ENCODE assay signal across 19 cellular contexts in genomic region chr6:146526192-146526591, GRCh38. TPM values are rescaled to one million over a fixed set of nuclear protein-coding genes. Genes with fewer than 3 reads are reported as not detected.
A peak's percentile ranks its signal among the peaks of the same experiment; 100 is the strongest.
DNase-seq lines count a peak whose midpoint lies in the region; ATAC-seq and TF ChIP-seq lines count a peak whose summit lies in the region.
"Had no signal": no experiment of that assay in that cellular context is flagged by ENCODE, and none has a peak within 500 bp of the region (broad histone marks: within the 10 kb centered on the region; RNA-seq: fewer than 3 reads in every experiment).

No MANE protein-coding gene starts in this region.

- H3K27me3 Mint-ChIP-seq in CD4-positive, alpha-beta memory T cell, result peaks cover 0 to 2% of the 10 kb centered on the region in 2 donors
- H3K27me3 Mint-ChIP-seq: activated B cell treated with CpG ODN at 0.5 μM for 24 hours had no signal

- no peak overlapping the region for H3K27ac ChIP-seq in left lung
- H3K27ac ChIP-seq in CD4-positive, alpha-beta memory T cell (ENCODE audit: low read depth, low read length), result no peak overlapping the region
- H3K27ac ChIP-seq in Peyer's patch, result no peak overlapping the region
- H3K27ac ChIP-seq: ascending aorta, SJCRH30 had no signal

- no peak overlapping the region for H3K4me3 ChIP-seq in cardiac fibroblast (replicated peaks in 1 of 2; ENCODE audit: low read depth in 2 of 2, low read length in 2 of 2)
- H3K4me3 ChIP-seq in left lung, result no peak overlapping the region
- no peak overlapping the region for H3K4me3 ChIP-seq in CD4-positive, alpha-beta memory T cell (ENCODE audit: low read length in 2 of 2)
- no peak overlapping the region for H3K4me3 ChIP-seq in Peyer's patch
- H3K4me3 ChIP-seq: ascending aorta, K562, SJCRH30 had no signal

- H3K27ac Mint-ChIP-seq in CD4-positive, alpha-beta memory T cell, result peak overlapping the region in 1 of 7 donors; percentile 17
- H3K27ac Mint-ChIP-seq: activated B cell treated with CpG ODN at 0.5 μM for 24 hours had no signal

- DNase-seq in Ammon's horn (ENCODE audit: low spot score) (peak; percentile 35), LHCN-M2 (ENCODE audit: low read depth) (peak; percentile 13), cardiac fibroblast (ENCODE audit: low read depth in 2 of 2) (peak; percentile 38 to 53), left lung (no peak), Peyer's patch (no peak), A172 (ENCODE audit: low spot score) (no peak)
- DNase-seq in CD4-positive, alpha-beta memory T cell, result no peak
- DNase-seq in activated CD4-positive, CD25-positive, alpha-beta regulatory T cell treated with anti-CD3 and anti-CD28 coated beads, Interleukin-2, amount 50 U/mL, for 72 hours, result no peak
- DNase-seq: activated B cell treated with CpG ODN at 0.5 μM for 24 hours; activated T-cell treated with anti-CD3 and anti-CD28 coated beads, Interleukin-2, amount 50 U/mL, for 48 hours; erythroblast; H7; kidney glomerular epithelial cell; NCI-H2107; SJCRH30; stimulated activated CD4-positive, alpha-beta T cell treated with anti-CD3 and anti-CD28 coated beads, Interleukin-1b, Interleukin-23, amount 100 ng/mL, for 48 hours; stimulated activated naive CD4-positive, alpha-beta T cell had no signal

- H3K27me3 ChIP-seq in left lung (no peaks in the 10 kb centered on the region), Peyer's patch (no peaks in the 10 kb centered on the region)
- no peaks in the 10 kb centered on the region for H3K27me3 ChIP-seq in CD4-positive, alpha-beta memory T cell (ENCODE audit: insufficient read depth, low read length)
- H3K27me3 ChIP-seq: ascending aorta, SJCRH30 had no signal

- no peak overlapping the region for H3K4me3 Mint-ChIP-seq in CD4-positive, alpha-beta memory T cell
- H3K4me3 Mint-ChIP-seq: activated B cell treated with CpG ODN at 0.5 μM for 24 hours had no signal

- H3K36me3 ChIP-seq in left lung (no peaks in the 10 kb centered on the region), Peyer's patch (no peaks in the 10 kb centered on the region)
- no peaks in the 10 kb centered on the region for H3K36me3 ChIP-seq in CD4-positive, alpha-beta memory T cell (ENCODE audit: insufficient read depth, low read length)
- H3K36me3 ChIP-seq: ascending aorta, SJCRH30 had no signal

- TF ChIP-seq CTCF in cardiac fibroblast (IDR thresholded peaks at IDR 0.05; ENCODE audit: low read depth, low read length) (peak; percentile 39), left lung (IDR thresholded peaks at IDR 0.05) (no peak), Peyer's patch (IDR thresholded peaks at IDR 0.05) (no peak)

- intact Hi-C loops in left lung (cut with DNase I), result no loop called here
- intact Hi-C loops in CD4-positive, alpha-beta memory T cell (cut with micrococcal nuclease), result no loop called here

- POLR2A ChIA-PET in CD4-positive, alpha-beta memory T cell (lab: Charles Lee; ENCODE audit: partially characterized antibody), result no interaction called here

- no peak for TF ChIP-seq POLR2A in Peyer's patch (IDR thresholded peaks at IDR 0.05)

- H3K36me3 Mint-ChIP-seq in CD4-positive, alpha-beta memory T cell, result no peaks in the 10 kb centered on the region

- peaks cover 0 to 11% (median 6%) of the 10 kb centered on the region in 8 donors for H3K9me3 Mint-ChIP-seq in CD4-positive, alpha-beta memory T cell

- H3K4me1 Mint-ChIP-seq in CD4-positive, alpha-beta memory T cell, result no peaks in the 10 kb centered on the region
- H3K4me1 Mint-ChIP-seq: activated B cell treated with CpG ODN at 0.5 μM for 24 hours had no signal

- H3K4me1 ChIP-seq in left lung (no peaks in the 10 kb centered on the region), Peyer's patch (no peaks in the 10 kb centered on the region)
- H3K4me1 ChIP-seq in CD4-positive, alpha-beta memory T cell (ENCODE audit: insufficient read depth, low read length), result no peaks in the 10 kb centered on the region
- H3K4me1 ChIP-seq: ascending aorta, SJCRH30 had no signal

- ATAC-seq in left lung, result peak; percentile 25
- ATAC-seq: K562 had no signal

- H3K9me3 ChIP-seq in left lung, result peaks cover 0 to 13% of the 10 kb centered on the region in 2 donors
- no peaks in the 10 kb centered on the region for H3K9me3 ChIP-seq in CD4-positive, alpha-beta memory T cell (ENCODE audit: control insufficient read depth in 1 of 2, low read length in 2 of 2)
- no peaks in the 10 kb centered on the region for H3K9me3 ChIP-seq in Peyer's patch
- H3K9me3 ChIP-seq: SJCRH30 had no signal

- CTCF ChIA-PET in CD4-positive, alpha-beta memory T cell (lab: Charles Lee; ENCODE audit: partially characterized antibody), result no interaction called here

RNA-seq across cellular contexts. Expression of gene RAB32, which starts 17.4 kb away (rescaled TPM):
- total RNA-seq in LHCN-M2 (2014; rRNA removed) (61.7 and 72.4 TPM in 2 replicates), left lung (10 to 100 TPM; 44.1 to 48.7 TPM), Peyer's patch (10 to 100 TPM; 18.0 to 30.3 (median 19.9) TPM)
- 84.9 TPM for polyA plus RNA-seq in LHCN-M2 (2012)
- total RNA-seq in CD4-positive, alpha-beta memory T cell, result 1 to 10 TPM in 1 of 2 experiments, under 1 TPM in 1; 0.55 to 1.1 TPM
- not detected for polyA plus RNA-seq in CD4-positive, alpha-beta memory T cell
- total RNA-seq in A172 (2014; rRNA removed; shearing (Covaris generic)), result 138 and 189 TPM in 2 replicates
- total RNA-seq: activated B cell treated with CpG ODN at 0.5 μM for 24 hours had no signal

Comparison
In these comparisons a context has a peak if more than half of its experiments do, and no peak if none do; other contexts are left out.
1. DNase-seq: peak in Ammon's horn (single experiment), LHCN-M2 (single experiment) and cardiac fibroblast (2 of 2); none in left lung (0 of 2), CD4-positive, alpha-beta memory T cell (0 of 5), activated CD4-positive, CD25-positive, alpha-beta regulatory T cell treated with anti-CD3 and anti-CD28 coated beads, Interleukin-2, amount 50 U/mL, for 72 hours (single experiment), Peyer's patch (0 of 3) and A172 (single experiment).
2. RNA of gene RAB32, which starts 17.4 kb away (total RNA-seq): 138 to 189 TPM in A172, 61.7 to 72.4 TPM in LHCN-M2, 44.1 to 48.7 TPM in left lung and 18.0 to 30.3 TPM in Peyer's patch; 0.55 to 1.1 TPM in CD4-positive, alpha-beta memory T cell; every median in the first group is over 4 times any median in the second.